In genomic region chr7:832292-832967, GRCh38 we compare ENCODE assay signal across 8 cellular contexts. TPM values are rescaled to one million over a fixed set of nuclear protein-coding genes. Genes with fewer than 3 reads are reported as not detected.
DNase-seq lines count a peak whose midpoint lies in the region; ATAC-seq and TF ChIP-seq lines count a peak whose summit lies in the region.

A gene with protein sequence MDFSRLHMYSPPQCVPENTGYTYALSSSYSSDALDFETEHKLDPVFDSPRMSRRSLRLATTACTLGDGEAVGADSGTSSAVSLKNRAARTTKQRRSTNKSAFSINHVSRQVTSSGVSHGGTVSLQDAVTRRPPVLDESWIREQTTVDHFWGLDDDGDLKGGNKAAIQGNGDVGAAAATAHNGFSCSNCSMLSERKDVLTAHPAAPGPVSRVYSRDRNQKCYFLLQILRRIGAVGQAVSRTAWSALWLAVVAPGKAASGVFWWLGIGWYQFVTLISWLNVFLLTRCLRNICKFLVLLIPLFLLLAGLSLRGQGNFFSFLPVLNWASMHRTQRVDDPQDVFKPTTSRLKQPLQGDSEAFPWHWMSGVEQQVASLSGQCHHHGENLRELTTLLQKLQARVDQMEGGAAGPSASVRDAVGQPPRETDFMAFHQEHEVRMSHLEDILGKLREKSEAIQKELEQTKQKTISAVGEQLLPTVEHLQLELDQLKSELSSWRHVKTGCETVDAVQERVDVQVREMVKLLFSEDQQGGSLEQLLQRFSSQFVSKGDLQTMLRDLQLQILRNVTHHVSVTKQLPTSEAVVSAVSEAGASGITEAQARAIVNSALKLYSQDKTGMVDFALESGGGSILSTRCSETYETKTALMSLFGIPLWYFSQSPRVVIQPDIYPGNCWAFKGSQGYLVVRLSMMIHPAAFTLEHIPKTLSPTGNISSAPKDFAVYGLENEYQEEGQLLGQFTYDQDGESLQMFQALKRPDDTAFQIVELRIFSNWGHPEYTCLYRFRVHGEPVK (plus strand): TSS chr7:832476. CDS start chr7:832525, 49 bp downstream.

- intact Hi-C loops in breast epithelium (cut with DNase I; ENCODE audit: low total_unique reads) = loop anchor here (1.0 kb wide), 1 partner anchor 33 kb away; no protein-coding TSS in a partner anchor

- no peaks in the 10 kb centered on the region for H3K27me3 Mint-ChIP-seq in T-helper 2 cell treated with Interferon-gamma antibody and Interleukin-4, amounts not matched to agents 5 μg/mL and 100 μg/mL, for 36 hours (ENCODE audit: low read depth)

- DNase-seq in T-helper 2 cell treated with Interferon-gamma antibody and Interleukin-4, amounts not matched to agents 5 μg/mL and 100 μg/mL, for 36 hours (ENCODE audit: low spot score) = peak; percentile 36
- DNase-seq in breast epithelium (ENCODE audit: low spot score in 2 of 2) (peak in 1 of 2 donors; percentile 46), left lobe of liver (ENCODE audit: low spot score) (no peak), Ammon's horn (ENCODE audit: low spot score) (no peak), OCI-M1 (lab: John Stamatoyannopoulos, UW) (no peak)
- DNase-seq in stimulated activated CD4-positive, alpha-beta T cell treated with anti-CD3 and anti-CD28 coated beads, TNF-alpha, amount 100 ng/mL, for 1 hour (ENCODE audit: low read depth in 3 of 3, low spot score in 1 of 3) = peak; percentile 40 to 50 (median 45)

- H3K4me1 Mint-ChIP-seq in T-helper 2 cell treated with Interferon-gamma antibody and Interleukin-4, amounts not matched to agents 5 μg/mL and 100 μg/mL, for 36 hours (ENCODE audit: low read depth) = peaks cover 30% of the 10 kb centered on the region

- no peak for TF ChIP-seq POLR2A in breast epithelium (IDR thresholded peaks at IDR 0.05)

- ATAC-seq in GM18502 (IDR thresholded peaks at IDR 0.05; ENCODE audit: poor library complexity, unreplicated experiment) (peak; percentile 46), HG03060 (IDR thresholded peaks at IDR 0.05; ENCODE audit: low read depth, unreplicated experiment) (peak; percentile 18), left lobe of liver (no peak)

- H3K4me3 Mint-ChIP-seq in T-helper 2 cell treated with Interferon-gamma antibody and Interleukin-4, amounts not matched to agents 5 μg/mL and 100 μg/mL, for 36 hours = peak within 1 kb of the TSS; percentile 82

- no peaks in the 10 kb centered on the region for H3K36me3 ChIP-seq in breast epithelium

- peak within 1 kb of the TSS in 2 of 3 donors; percentile 25 to 47 for H3K4me3 ChIP-seq in breast epithelium

- no peaks in the 10 kb centered on the region for H3K9me3 ChIP-seq in breast epithelium

- H3K4me1 ChIP-seq in breast epithelium = peaks cover 9 to 16% of the 10 kb centered on the region in 2 donors

- peaks cover 6% of the 10 kb centered on the region for H3K36me3 Mint-ChIP-seq in T-helper 2 cell treated with Interferon-gamma antibody and Interleukin-4, amounts not matched to agents 5 μg/mL and 100 μg/mL, for 36 hours (ENCODE audit: low read depth)

- H3K27ac Mint-ChIP-seq in T-helper 2 cell treated with Interferon-gamma antibody and Interleukin-4, amounts not matched to agents 5 μg/mL and 100 μg/mL, for 36 hours = peak within 1 kb of the TSS; percentile 93

- no peaks in the 10 kb centered on the region for H3K9me3 Mint-ChIP-seq in T-helper 2 cell treated with Interferon-gamma antibody and Interleukin-4, amounts not matched to agents 5 μg/mL and 100 μg/mL, for 36 hours

- H3K27ac ChIP-seq in breast epithelium = peak within 1 kb of the TSS; percentile 90 to 95

- no peaks in the 10 kb centered on the region for H3K27me3 ChIP-seq in breast epithelium

- TF ChIP-seq CTCF in breast epithelium (IDR thresholded peaks at IDR 0.05) = no peak

RNA-seq across cellular contexts. Expression of the gene that starts here (rescaled TPM):
- total RNA-seq in breast epithelium = 100 to 1,000 TPM; 153 to 189 (median 160) TPM
- 41.5 TPM for total RNA-seq in left lobe of liver

Comparison
In these comparisons a context has a peak if more than half of its experiments do, and no peak if none do; other contexts are left out.
1. DNase-seq: peak in T-helper 2 cell treated with Interferon-gamma antibody and Interleukin-4, amounts not matched to agents 5 μg/mL and 100 μg/mL, for 36 hours (single experiment) and stimulated activated CD4-positive, alpha-beta T cell treated with anti-CD3 and anti-CD28 coated beads, TNF-alpha, amount 100 ng/mL, for 1 hour (3 of 3); none in left lobe of liver (single experiment), Ammon's horn (single experiment) and OCI-M1 (single experiment).